ENCODE assay signal across 9 cellular contexts in genomic region chr5:1009359-1010180, GRCh38. TPM values are rescaled to one million over a fixed set of nuclear protein-coding genes. Genes with fewer than 3 reads are reported as not detected.
DNase-seq lines count a peak whose midpoint lies in the region; ATAC-seq, FAIRE-seq and TF ChIP-seq lines count a peak whose summit lies in the region.
"Had no signal": no experiment of that assay in that cellular context is flagged by ENCODE, and none has a peak within 500 bp of the region (broad histone marks: within the 10 kb centered on the region; RNA-seq: fewer than 3 reads in every experiment).

No MANE protein-coding gene starts in this region.

- peak overlapping the region; percentile 65 for H3K4me3 Mint-ChIP-seq in CD8-positive, alpha-beta T cell

- WGBS in gastroesophageal sphincter (ENCODE audit: low coverage in 1 of 2), 2 donors, result 0% methylated on average over 1 of the region's 70 CpGs; no CpG with 5 or more reads in 1 of the 2 donors

- H3K36me3 ChIP-seq in CD8-positive, alpha-beta T cell (ENCODE audit: insufficient read depth, low read length), result no peaks in the 10 kb centered on the region
- H3K36me3 ChIP-seq in PC-3 (ENCODE audit: low read depth, low read length), result no peaks in the 10 kb centered on the region
- H3K36me3 ChIP-seq in gastroesophageal sphincter, result no peaks in the 10 kb centered on the region
- H3K36me3 ChIP-seq in osteoblast (ENCODE audit: insufficient read depth, low read length), result no peaks in the 10 kb centered on the region
- H3K36me3 ChIP-seq in SJCRH30, result no peaks in the 10 kb centered on the region

- peaks cover 40% of the 10 kb centered on the region for H3K27me3 Mint-ChIP-seq in CD8-positive, alpha-beta T cell (ENCODE audit: low read depth)

- H4K20me1 ChIP-seq in PC-3 (ENCODE audit: low read length), result 0 out of 2 replicates have a peak, but pooled peaks cover 5% of the 10 kb centered on the region
- no peaks in the 10 kb centered on the region for H4K20me1 ChIP-seq in osteoblast (ENCODE audit: insufficient read depth, low read length)

- no peak for TF ChIP-seq EP300 in gastroesophageal sphincter (IDR thresholded peaks at IDR 0.05)

- TF ChIP-seq CTCF in CD8-positive, alpha-beta T cell (IDR thresholded peaks at IDR 0.05), result no peak
- TF ChIP-seq CTCF in PC-3 (conservative IDR thresholded peaks at IDR 0.05; ENCODE audit: low read depth, low read length) (no peak), gastroesophageal sphincter (IDR thresholded peaks at IDR 0.05) (no peak), osteoblast (IDR thresholded peaks at IDR 0.05; ENCODE audit: extremely low read depth, low read depth, low read length) (no peak)

- H3K27ac ChIP-seq in CD8-positive, alpha-beta T cell (ENCODE audit: low read depth, low read length), result no peak overlapping the region
- H3K27ac ChIP-seq in PC-3 (ENCODE audit: low read length) (no peak overlapping the region), gastroesophageal sphincter (peak overlapping the region in 1 of 4 donors; percentile 62), osteoblast (ENCODE audit: low read depth, low read length) (no peak overlapping the region), SJCRH30 (no peak overlapping the region)

- H3K9me3 ChIP-seq in CD8-positive, alpha-beta T cell (ENCODE audit: low read length), result no peaks in the 10 kb centered on the region
- no peaks in the 10 kb centered on the region for H3K9me3 ChIP-seq in PC-3 (ENCODE audit: low read length)
- no peaks in the 10 kb centered on the region for H3K9me3 ChIP-seq in gastroesophageal sphincter
- H3K9me3 ChIP-seq in osteoblast (ENCODE audit: low read depth, low read length), result no peaks in the 10 kb centered on the region
- no peaks in the 10 kb centered on the region for H3K9me3 ChIP-seq in SJCRH30 (replicated peaks)

- ATAC-seq in CD8-positive, alpha-beta T cell, result no peak
- ATAC-seq in PC-3 (no peak), gastroesophageal sphincter (no peak)

- H3K4me1 ChIP-seq in CD8-positive, alpha-beta T cell (ENCODE audit: insufficient read depth, low read length), result peaks cover 21% of the 10 kb centered on the region
- H3K4me1 ChIP-seq in PC-3 (ENCODE audit: insufficient read depth, low read length) (peaks cover under 1% of the 10 kb centered on the region; the same call in 1 of the 2 replicates), gastroesophageal sphincter (peaks cover 0 to 43% (median 17%) of the 10 kb centered on the region in 3 donors), osteoblast (ENCODE audit: insufficient read depth, low read length) (no peaks in the 10 kb centered on the region), SJCRH30 (no peaks in the 10 kb centered on the region)

- TF ChIP-seq POLR2A in gastroesophageal sphincter (IDR thresholded peaks at IDR 0.05), result no peak
- no peak for TF ChIP-seq POLR2A in GM12892 (IDR thresholded peaks at IDR 0.05; ENCODE audit: low read depth, low read length)

- H3K79me2 ChIP-seq in PC-3 (ENCODE audit: low read length) (no peaks in the 10 kb centered on the region), osteoblast (ENCODE audit: insufficient read depth, low read length) (no peaks in the 10 kb centered on the region)

- intact Hi-C loops in CD8-positive, alpha-beta T cell (cut with DNase I, micrococcal nuclease), result loop anchor here (2.0 to 5.0 kb wide), 2 partner anchors 87 to 131 kb away; no protein-coding TSS in a partner anchor
- intact Hi-C loops in PC-3 (cut with micrococcal nuclease), result loop anchor here (5.0 to 10.0 kb wide), 2 partner anchors 87 to 155 kb away; no protein-coding TSS in a partner anchor

- no peaks in the 10 kb centered on the region for H3K36me3 Mint-ChIP-seq in CD8-positive, alpha-beta T cell

- DNase-seq in CD8-positive, alpha-beta T cell, result no peak
- no peak for DNase-seq in PC-3
- DNase-seq in osteoblast (ENCODE audit: insufficient read length, low spot score, missing footprints), result peak; percentile 90
- no peak for DNase-seq in GM12892 (ENCODE audit: insufficient read length)
- DNase-seq in SJCRH30, result no peak
- DNase-seq in MV-4-11 (lab: John Stamatoyannopoulos, UW), result no peak
- no peak for DNase-seq in NCI-H2227 treated with DMSO at 0.1 percent for 48 hours (lab: John Stamatoyannopoulos, UW)
- DNase-seq: NCI-H446 treated with DMSO at 0.1 percent for 48 hours had no signal

- no peak overlapping the region for H3K27ac Mint-ChIP-seq in CD8-positive, alpha-beta T cell

- POLR2A ChIA-PET in CD8-positive, alpha-beta T cell (lab: Charles Lee), result no interaction called here
- POLR2A ChIA-PET in PC-3 (lab: Charles Lee; ENCODE audit: unreplicated experiment), result no interaction called here

- H3K27me3 ChIP-seq in CD8-positive, alpha-beta T cell (ENCODE audit: insufficient read depth, low read length), result peaks cover 17% of the 10 kb centered on the region
- H3K27me3 ChIP-seq in PC-3 (ENCODE audit: low read length), result peaks cover 13% of the 10 kb centered on the region; the same call in 1 of the 2 replicates
- peaks cover 60% of the 10 kb centered on the region for H3K27me3 ChIP-seq in gastroesophageal sphincter
- peaks cover 55% of the 10 kb centered on the region for H3K27me3 ChIP-seq in osteoblast (ENCODE audit: insufficient read depth, low read length)
- H3K27me3 ChIP-seq in SJCRH30, result no peaks in the 10 kb centered on the region

- BruUV-seq in PC-3 (replicated peaks; lab: Mats Ljungman, UMichigan), result no TSS peak

- H2AFZ ChIP-seq in PC-3 (ENCODE audit: low read length) (no peak overlapping the region), osteoblast (ENCODE audit: low read length) (no peak overlapping the region)

- peak overlapping the region; percentile 46 for H3K4me2 ChIP-seq in PC-3 (ENCODE audit: low read length)
- H3K4me2 ChIP-seq in osteoblast (ENCODE audit: insufficient read depth, low read length), result no peak overlapping the region

- no peak overlapping the region for H3K4me3 ChIP-seq in CD8-positive, alpha-beta T cell (ENCODE audit: low read depth, low read length)
- H3K4me3 ChIP-seq in PC-3 (ENCODE audit: low read length), result 0 out of 2 replicates have a peak overlapping the region, but pooled peaks have one; percentile 2
- peak overlapping the region; percentile 27 to 62 for H3K4me3 ChIP-seq in gastroesophageal sphincter
- H3K4me3 ChIP-seq in osteoblast (ENCODE audit: insufficient read depth, low read length), result no peak overlapping the region
- no peak overlapping the region for H3K4me3 ChIP-seq in SJCRH30

- FAIRE-seq in GM12892 (lab: Jason Lieb, UNC), result no peak

- no peak overlapping the region for H3K9ac ChIP-seq in PC-3 (ENCODE audit: low read length)

- H3F3A ChIP-seq in PC-3 (ENCODE audit: low read length, unreplicated experiment), result no peaks in the 10 kb centered on the region

- no peaks in the 10 kb centered on the region for H3K9me3 Mint-ChIP-seq in CD8-positive, alpha-beta T cell

- no peaks in the 10 kb centered on the region for H3K9me2 ChIP-seq in PC-3 (replicated peaks; ENCODE audit: low read length)

- CTCF ChIA-PET in CD8-positive, alpha-beta T cell (lab: Charles Lee), result interaction anchor here (0.9 to 3.1 kb wide), 4 partner anchors 10 to 131 kb away, joined by 3 to 16 read pairs (median 6); no protein-coding TSS in a partner anchor
- CTCF ChIA-PET in PC-3 (lab: Charles Lee), result no interaction called here

- peaks cover 11% of the 10 kb centered on the region for H3K4me1 Mint-ChIP-seq in CD8-positive, alpha-beta T cell (ENCODE audit: low read depth)

RNA-seq across cellular contexts. Expression of gene NKD2, which starts 1.0 kb away (rescaled TPM):
- under 1 TPM in 1 of 2 experiments, not detected in 1; 0.33 TPM for total RNA-seq in CD8-positive, alpha-beta T cell
- total RNA-seq in PC-3 (2014; rRNA removed) (1.6 and 6.7 TPM in 2 replicates), gastroesophageal sphincter (1 to 10 TPM; 1.8 to 6.1 (median 1.9) TPM), osteoblast (under 0.01 TPM in 1 of 2 replicates, not detected in the other)
- polyA plus RNA-seq in GM12892 (2012; ENCODE audit: missing spikeins), result 0.76 TPM
- not detected in 2 replicates for total RNA-seq in SJCRH30 (2014; rRNA removed; shearing (Covaris generic))

Comparison
In these comparisons a context has a peak if more than half of its experiments do, and no peak if none do; other contexts are left out.
1. H3K4me3 ChIP-seq: peak in PC-3 (single experiment) and gastroesophageal sphincter (2 of 2); none in CD8-positive, alpha-beta T cell (single experiment), osteoblast (single experiment) and SJCRH30 (single experiment).